7 cellular contexts compared by ENCODE assay signal in the genomic region with DNA sequence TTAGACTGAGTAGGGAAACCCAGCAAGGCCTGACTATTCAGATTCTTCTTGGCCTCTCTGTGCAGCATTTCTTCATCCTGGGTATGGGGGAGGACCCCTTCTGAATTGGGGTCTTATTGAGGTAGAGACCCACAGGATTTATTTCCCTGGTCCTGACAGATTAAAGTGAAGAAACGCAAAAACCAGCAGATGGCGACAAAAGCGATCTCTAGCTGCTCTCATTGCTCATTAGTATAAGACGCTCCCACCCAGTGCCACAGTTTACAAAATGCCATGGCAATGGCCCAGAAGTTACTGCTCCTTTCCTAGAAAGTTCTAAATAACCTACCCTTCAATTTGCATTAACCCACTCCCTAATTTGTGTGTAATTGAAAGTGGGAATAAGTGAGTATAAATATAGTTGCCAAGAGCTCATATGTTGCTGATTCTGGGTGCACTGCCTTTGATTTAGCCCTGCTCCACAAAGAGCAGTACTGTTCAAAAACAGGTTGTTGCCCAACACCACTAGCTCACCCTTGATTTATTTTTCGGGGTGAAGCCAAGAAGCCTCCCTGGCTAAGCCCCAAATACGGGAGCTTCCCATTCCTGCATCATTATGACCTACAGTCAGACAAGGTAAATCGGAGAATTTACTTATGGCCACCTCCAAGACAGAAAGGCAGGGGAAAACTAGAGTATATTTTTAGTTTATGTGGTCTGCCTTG. TPM values are rescaled to one million over a fixed set of nuclear protein-coding genes. Genes with fewer than 3 reads are reported as not detected.
A peak's percentile ranks its signal among the peaks of the same experiment; 100 is the strongest.
DNase-seq lines count a peak whose midpoint lies in the region; ATAC-seq, FAIRE-seq and TF ChIP-seq lines count a peak whose summit lies in the region.

No MANE protein-coding gene starts in this region.

- H3K79me2 ChIP-seq in astrocyte (ENCODE audit: insufficient read depth, low read length) = peaks cover 7% of the 10 kb centered on the region

- CTCF ChIA-PET in Panc1 (lab: Charles Lee) = interaction anchor here (0.5 to 2.4 kb wide), 3 partner anchors 38 to 253 kb away, joined by 3 to 15 read pairs (median 4); a partner anchor contains a TSS

- no peaks in the 10 kb centered on the region for H3K9me3 Mint-ChIP-seq in astrocyte (ENCODE audit: unreplicated experiment)

- H3K27ac Mint-ChIP-seq in astrocyte (ENCODE audit: unreplicated experiment) = no peak overlapping the region

- POLR2A ChIA-PET in Panc1 (lab: Charles Lee) = interaction anchor here (1.1 kb wide), 1 partner anchor 38 kb away, joined by 3 read pairs; no protein-coding TSS in a partner anchor

- in situ Hi-C loops in Panc1 (cut with HindIII; ENCODE audit: low pct_unique_long_range_greater_than_20kb, low sequenced_read_pairs) = no loop called here

- no peak overlapping the region for H3K9ac ChIP-seq in astrocyte (ENCODE audit: low read length)

- TF ChIP-seq CTCF in Panc1 (IDR thresholded peaks at IDR 0.05) (peak; percentile 78), astrocyte (IDR thresholded peaks at IDR 0.05; ENCODE audit: insufficient read depth, low read depth, low read length) (peak; percentile 42)

- H3K27ac ChIP-seq in Panc1 (ENCODE audit: low read length) (no peak overlapping the region), astrocyte (ENCODE audit: low read depth, low read length) (no peak overlapping the region)

- peak; percentile 40 for DNase-seq in EL
- DNase-seq in Panc1 (ENCODE audit: low read depth, low spot score) = peak; percentile 25
- DNase-seq in astrocyte (ENCODE audit: low read depth) = peak; percentile 25
- peak; percentile 43 for DNase-seq in iris pigment epithelial cell (ENCODE audit: low read depth)
- peak in 2 of 3 experiments; percentile 11 to 13 for DNase-seq in stimulated activated CD4-positive, alpha-beta T cell treated with anti-CD3 and anti-CD28 coated beads, TNF-alpha, amount 100 ng/mL, for 24 hours (ENCODE audit: low read depth in 3 of 3)

- no peaks in the 10 kb centered on the region for H4K20me1 ChIP-seq in astrocyte (ENCODE audit: insufficient read depth, low read length)

- H2AFZ ChIP-seq in astrocyte (ENCODE audit: low read depth, low read length) = peak overlapping the region; percentile 45

- H3K4me1 ChIP-seq in Panc1 (ENCODE audit: control insufficient read depth, insufficient read depth, low read length) (peaks cover 5% of the 10 kb centered on the region; the same call in 1 of the 2 replicates), astrocyte (ENCODE audit: insufficient read depth, low read length) (peaks cover 2% of the 10 kb centered on the region)

- no peak overlapping the region for H3K4me3 Mint-ChIP-seq in astrocyte (ENCODE audit: unreplicated experiment)

- H3K27me3 Mint-ChIP-seq in astrocyte (ENCODE audit: low read depth, unreplicated experiment) = no peaks in the 10 kb centered on the region

- ATAC-seq in HG02870 (IDR thresholded peaks at IDR 0.05; ENCODE audit: unreplicated experiment) (peak; percentile 37), Panc1 (peak; percentile 76; the same call in 1 of the 2 replicates), HG03565 (IDR thresholded peaks at IDR 0.05; ENCODE audit: unreplicated experiment) (no peak)

- H3K27me3 ChIP-seq in Panc1 (ENCODE audit: control insufficient read depth, insufficient read depth, low read length) (peaks cover 9% of the 10 kb centered on the region), astrocyte (ENCODE audit: insufficient read depth, low read length) (no peaks in the 10 kb centered on the region)

- H3K4me3 ChIP-seq in Panc1 (ENCODE audit: low read depth in 2 of 2, low read length in 2 of 2) = no peak overlapping the region
- no peak overlapping the region for H3K4me3 ChIP-seq in astrocyte (ENCODE audit: insufficient read depth, low read depth, low read length)

- H3K36me3 Mint-ChIP-seq in astrocyte (ENCODE audit: low read depth, unreplicated experiment) = peaks cover 3% of the 10 kb centered on the region

- peak; percentile 65 for FAIRE-seq in astrocyte (lab: Jason Lieb, UNC)

- H3K4me1 Mint-ChIP-seq in astrocyte (ENCODE audit: low read depth, unreplicated experiment) = peaks cover 7% of the 10 kb centered on the region

- no TSS peak for BruUV-seq in Panc1 (replicated peaks; lab: Mats Ljungman, UMichigan)

- H3K4me2 ChIP-seq in astrocyte (ENCODE audit: low read length) = no peak overlapping the region

- intact Hi-C loops in Panc1 (cut with micrococcal nuclease; ENCODE audit: unreplicated experiment) = loop anchor here (1.0 to 2.0 kb wide), 2 partner anchors 38 to 253 kb away; no protein-coding TSS in a partner anchor

- H3K36me3 ChIP-seq in Panc1 (ENCODE audit: control insufficient read depth, insufficient read depth, low read length) (no peaks in the 10 kb centered on the region), astrocyte (ENCODE audit: insufficient read depth, low read length) (no peaks in the 10 kb centered on the region)

- H3K9me3 ChIP-seq in Panc1 (ENCODE audit: control insufficient read depth, insufficient read depth, low read depth, low read length) = no peaks in the 10 kb centered on the region
- H3K9me3 ChIP-seq in astrocyte (ENCODE audit: insufficient read depth, low read depth, low read length) = no peaks in the 10 kb centered on the region

RNA-seq across cellular contexts. Expression of a gene that starts 3.7 kb away (rescaled TPM):
- total RNA-seq in Panc1 (2021; ENCODE audit: unreplicated experiment) = 1.1 TPM
- 0.97 TPM for polyA plus RNA-seq in Panc1 (2012; ENCODE audit: insufficient read length)
- 42.9 and 43.4 TPM in 2 replicates for total RNA-seq in astrocyte

RNA-seq across cellular contexts. Expression of a gene that starts 43.8 kb away (rescaled TPM):
- total RNA-seq in Panc1 (2021; ENCODE audit: unreplicated experiment) = 13.9 TPM
- polyA plus RNA-seq in Panc1 (2012; ENCODE audit: insufficient read length) = 13.3 TPM
- 62.2 and 68.4 TPM in 2 replicates for total RNA-seq in astrocyte

Comparison
In these comparisons a context has a peak if more than half of its experiments do, and no peak if none do; other contexts are left out.
1. RNA of a gene that starts 3.7 kb away (total RNA-seq): 42.9 to 43.4 TPM in astrocyte; 1.1 TPM in Panc1 (single experiment); every median in the first group is over 10 times any median in the second.
2. Peak in every context shown above with its lines, with median percentiles within 50 percentile points of each other: DNase-seq.